Comparison of ENCODE assay signal across 8 cellular contexts in genomic region chr11:123561046-123561781, GRCh38.
DNase-seq lines count a peak whose midpoint lies in the region; ATAC-seq, FAIRE-seq and TF ChIP-seq lines count a peak whose summit lies in the region.

No MANE protein-coding gene starts in this region.

- H3K4me1 Mint-ChIP-seq in activated CD4-positive, alpha-beta T cell treated with anti-CD3 and anti-CD28 coated beads, Interleukin-2, amount 10 ng/mL, durations not matched to agents 24 days and 14 days, result peaks cover 24% of the 10 kb centered on the region
- peaks cover 8% of the 10 kb centered on the region for H3K4me1 Mint-ChIP-seq in activated T-cell treated with anti-CD3 and anti-CD28 coated beads, Interleukin-2, amount 50 U/mL, for 4 hours (ENCODE audit: low read depth)

- H3K27me3 ChIP-seq in SJSA1 (replicated peaks) (no peaks in the 10 kb centered on the region), heart left ventricle (no peaks in the 10 kb centered on the region)

- H3K4me1 ChIP-seq in SJSA1 (replicated peaks) (peaks cover 37% of the 10 kb centered on the region), heart left ventricle (peaks cover 4 to 60% (median 28%) of the 10 kb centered on the region in 12 donors)

- H3K9me3 Mint-ChIP-seq in activated CD4-positive, alpha-beta T cell treated with anti-CD3 and anti-CD28 coated beads, Interleukin-2, amount 10 ng/mL, durations not matched to agents 24 days and 14 days, result no peaks in the 10 kb centered on the region
- H3K9me3 Mint-ChIP-seq in activated T-cell treated with anti-CD3 and anti-CD28 coated beads, Interleukin-2, amount 50 U/mL, for 4 hours, result no peaks in the 10 kb centered on the region

- intact Hi-C loops in activated CD4-positive, alpha-beta T cell treated with anti-CD3 and anti-CD28 coated beads, Interleukin-2, amount 10 ng/mL, durations not matched to agents 24 days and 14 days (cut with micrococcal nuclease), result no loop called here
- intact Hi-C loops in heart left ventricle (cut with DNase I), result loop anchor here in 3 of 10 donors (2.0 to 10.0 kb wide), 4 partner anchors 16 to 256 kb away; no protein-coding TSS in a partner anchor

- no peak for DNase-seq in activated CD4-positive, alpha-beta T cell treated with anti-CD3 and anti-CD28 coated beads, Interleukin-2, amount 10 ng/mL, durations not matched to agents 24 days and 14 days
- DNase-seq in activated CD4-positive, alpha-beta T cell treated with anti-CD3 and anti-CD28 coated beads, Interleukin-2, amount 50 U/mL, for 48 hours, result no peak
- DNase-seq in SJSA1 (ENCODE audit: low read depth in 1 of 2, low spot score in 2 of 2) (peak; percentile 60 to 64), heart left ventricle (peak in 4 of 5 donors; percentile 41 to 76 (median 60)), retinal pigment epithelial cell (ENCODE audit: low read depth) (no peak), urothelium cell line (ENCODE audit: low spot score) (no peak)
- DNase-seq in activated T-cell treated with anti-CD3 and anti-CD28 coated beads, Interleukin-2, amount 50 U/mL, for 4 hours, result no peak
- no peak for DNase-seq in activated CD8-positive, alpha-beta memory T cell treated with anti-CD3 and anti-CD28 coated beads, Interleukin-2, amount 50 U/mL, for 4 hours

- H3K4me3 ChIP-seq in SJSA1, result peak overlapping the region; percentile 34
- peak overlapping the region in 6 of 12 donors; percentile 18 to 48 (median 39) for H3K4me3 ChIP-seq in heart left ventricle
- peak overlapping the region; percentile 8 for H3K4me3 ChIP-seq in retinal pigment epithelial cell (ENCODE audit: low read length)

- WGBS in heart left ventricle, 4 donors, result 36 to 47% (median 41%) methylated on average over 8 of the region's 8 CpGs

- peak; percentile 69 to 81 (median 75) for ATAC-seq in heart left ventricle
- ATAC-seq in activated T-cell treated with anti-CD3 and anti-CD28 coated beads, Interleukin-2, amount 50 U/mL, for 4 hours, result no peak

- H3K9me3 ChIP-seq in SJSA1 (replicated peaks) (no peaks in the 10 kb centered on the region), heart left ventricle (no peaks in the 10 kb centered on the region)

- H3K27ac Mint-ChIP-seq in activated CD4-positive, alpha-beta T cell treated with anti-CD3 and anti-CD28 coated beads, Interleukin-2, amount 10 ng/mL, durations not matched to agents 24 days and 14 days, result peak overlapping the region; percentile 71

- H3K27ac ChIP-seq in SJSA1 (peak overlapping the region; percentile 44), heart left ventricle (peak overlapping the region; percentile 35 to 85 (median 61))

- H3K36me3 Mint-ChIP-seq in activated CD4-positive, alpha-beta T cell treated with anti-CD3 and anti-CD28 coated beads, Interleukin-2, amount 10 ng/mL, durations not matched to agents 24 days and 14 days (ENCODE audit: low read depth), result peaks cover 8% of the 10 kb centered on the region
- no peaks in the 10 kb centered on the region for H3K36me3 Mint-ChIP-seq in activated T-cell treated with anti-CD3 and anti-CD28 coated beads, Interleukin-2, amount 50 U/mL, for 4 hours (ENCODE audit: insufficient read depth)

- H3K27me3 Mint-ChIP-seq in activated CD4-positive, alpha-beta T cell treated with anti-CD3 and anti-CD28 coated beads, Interleukin-2, amount 10 ng/mL, durations not matched to agents 24 days and 14 days, result no peaks in the 10 kb centered on the region
- peaks cover 2% of the 10 kb centered on the region for H3K27me3 Mint-ChIP-seq in activated T-cell treated with anti-CD3 and anti-CD28 coated beads, Interleukin-2, amount 50 U/mL, for 4 hours (ENCODE audit: low read depth)

- no peak overlapping the region for H3K4me3 Mint-ChIP-seq in activated CD4-positive, alpha-beta T cell treated with anti-CD3 and anti-CD28 coated beads, Interleukin-2, amount 10 ng/mL, durations not matched to agents 24 days and 14 days
- no peak overlapping the region for H3K4me3 Mint-ChIP-seq in activated T-cell treated with anti-CD3 and anti-CD28 coated beads, Interleukin-2, amount 50 U/mL, for 4 hours

- no peak for TF ChIP-seq POLR2A in heart left ventricle (IDR thresholded peaks at IDR 0.05)

- FAIRE-seq in urothelium cell line (lab: Jason Lieb, UNC), result no peak

- TF ChIP-seq CTCF in heart left ventricle (IDR thresholded peaks at IDR 0.05) (peak in 8 of 12 donors; percentile 18 to 50 (median 32)), retinal pigment epithelial cell (conservative IDR thresholded peaks at IDR 0.05; ENCODE audit: low read depth, low read length) (peak; percentile 69)

- H3K36me3 ChIP-seq in SJSA1 (no peaks in the 10 kb centered on the region), heart left ventricle (no peaks in the 10 kb centered on the region)

Comparison
In these comparisons a context has a peak if more than half of its experiments do, and no peak if none do; other contexts are left out.
1. DNase-seq: peak in SJSA1 (2 of 2) and heart left ventricle (4 of 5); none in activated CD4-positive, alpha-beta T cell treated with anti-CD3 and anti-CD28 coated beads, Interleukin-2, amount 10 ng/mL, durations not matched to agents 24 days and 14 days (single experiment), activated CD4-positive, alpha-beta T cell treated with anti-CD3 and anti-CD28 coated beads, Interleukin-2, amount 50 U/mL, for 48 hours (0 of 2), retinal pigment epithelial cell (single experiment), urothelium cell line (single experiment), activated T-cell treated with anti-CD3 and anti-CD28 coated beads, Interleukin-2, amount 50 U/mL, for 4 hours (single experiment) and activated CD8-positive, alpha-beta memory T cell treated with anti-CD3 and anti-CD28 coated beads, Interleukin-2, amount 50 U/mL, for 4 hours (single experiment).
2. ATAC-seq: peak in heart left ventricle (4 of 4); none in activated T-cell treated with anti-CD3 and anti-CD28 coated beads, Interleukin-2, amount 50 U/mL, for 4 hours (0 of 2).